ENCODE assay signal across 1 cellular context in the genomic region with DNA sequence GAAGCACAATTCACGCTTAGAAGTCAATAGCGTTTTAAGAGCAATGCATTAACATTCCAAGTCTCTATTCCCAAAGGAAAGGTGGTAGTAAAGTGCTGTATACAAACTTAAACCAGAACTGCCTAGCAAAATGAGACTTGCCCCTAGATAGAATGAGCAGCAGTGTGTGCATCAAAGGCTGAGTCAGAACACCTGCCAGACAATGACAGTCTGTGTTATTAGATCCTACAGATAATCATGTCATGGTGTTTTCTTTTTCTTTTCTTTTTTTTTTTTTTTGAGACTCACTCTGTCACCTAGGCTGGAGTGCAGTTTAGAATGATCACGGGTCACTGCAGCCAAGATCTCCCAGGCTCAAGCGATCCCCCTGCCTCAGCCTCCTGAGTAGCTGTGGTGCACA.
TF ChIP-seq lines count a peak whose summit lies in the region.

No MANE protein-coding gene starts in this region.

TF ChIP-seq in GM12878, 131 proteins besides CTCF, POLR2A, EP300 and RAD21:
- TF ChIP-seq, protein P1, sequence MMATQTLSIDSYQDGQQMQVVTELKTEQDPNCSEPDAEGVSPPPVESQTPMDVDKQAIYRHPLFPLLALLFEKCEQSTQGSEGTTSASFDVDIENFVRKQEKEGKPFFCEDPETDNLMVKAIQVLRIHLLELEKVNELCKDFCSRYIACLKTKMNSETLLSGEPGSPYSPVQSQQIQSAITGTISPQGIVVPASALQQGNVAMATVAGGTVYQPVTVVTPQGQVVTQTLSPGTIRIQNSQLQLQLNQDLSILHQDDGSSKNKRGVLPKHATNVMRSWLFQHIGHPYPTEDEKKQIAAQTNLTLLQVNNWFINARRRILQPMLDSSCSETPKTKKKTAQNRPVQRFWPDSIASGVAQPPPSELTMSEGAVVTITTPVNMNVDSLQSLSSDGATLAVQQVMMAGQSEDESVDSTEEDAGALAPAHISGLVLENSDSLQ (IDR thresholded peaks at IDR 0.05) = no peak
- TF ChIP-seq STAT3 (IDR thresholded peaks at IDR 0.05; ENCODE audit: low read depth, low read length) (no peak), MXI1 (IDR thresholded peaks at IDR 0.05; ENCODE audit: low read depth, low read length) (no peak)
TF ChIP-seq in GM12878: peak in this region for 0.
